11 cellular contexts compared by ENCODE assay signal in the genomic region with DNA sequence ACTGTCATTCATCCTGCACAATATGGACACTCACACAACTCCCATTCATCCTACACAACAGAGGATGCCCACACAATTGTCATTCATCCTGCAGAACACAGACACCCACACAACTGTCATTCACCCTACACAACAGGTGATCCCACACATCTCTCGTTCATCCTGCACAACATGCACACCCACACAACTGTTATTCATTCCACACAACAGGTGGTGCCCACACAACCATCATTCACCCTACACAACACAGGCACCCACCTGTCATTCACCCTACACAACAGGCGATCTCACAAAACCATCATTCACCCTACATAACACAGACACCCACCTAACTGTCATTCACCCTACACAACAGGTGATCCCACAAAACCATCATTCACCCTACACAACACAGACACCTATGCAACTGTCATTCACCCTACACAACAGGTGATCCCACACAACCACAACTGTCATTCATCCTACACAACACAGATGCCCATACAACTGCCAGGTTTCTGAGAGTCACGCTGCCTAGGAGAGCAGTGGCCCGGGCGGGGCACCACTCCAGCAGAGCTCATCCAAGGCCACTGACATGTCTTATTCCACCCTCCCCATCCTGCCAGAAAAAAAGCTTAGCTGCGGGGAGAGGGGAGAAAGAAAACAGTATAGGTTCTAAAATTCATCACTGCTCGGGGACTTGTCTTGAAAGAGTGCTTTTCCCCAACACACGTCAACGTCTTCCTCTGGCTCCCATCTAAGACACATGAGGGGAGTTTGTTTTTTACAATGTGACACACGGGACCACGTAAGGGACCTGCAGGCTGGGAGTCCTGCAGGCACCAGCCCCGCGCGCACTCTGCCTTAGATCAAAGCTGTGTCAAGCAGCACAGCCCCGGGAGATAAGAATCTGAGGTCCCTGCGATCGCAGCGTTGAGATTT. TPM values are rescaled to one million over a fixed set of nuclear protein-coding genes. Genes with fewer than 3 reads are reported as not detected.
DNase-seq lines count a peak whose midpoint lies in the region; ATAC-seq, FAIRE-seq and TF ChIP-seq lines count a peak whose summit lies in the region.
"Had no signal": no experiment of that assay in that cellular context is flagged by ENCODE, and none has a peak within 500 bp of the region (broad histone marks: within the 10 kb centered on the region; RNA-seq: fewer than 3 reads in every experiment).

No MANE protein-coding gene starts in this region.

- H3K27me3 Mint-ChIP-seq in natural killer cell treated with Interleukin-12 subunit alpha and Interleukin-12 subunit beta and Interleukin-15 and Interleukin-18, amount 100 ng/mL, for 72 hours, result peaks cover 0 to 9% of the 10 kb centered on the region in 2 donors
- no peaks in the 10 kb centered on the region for H3K27me3 Mint-ChIP-seq in natural killer cell (ENCODE audit: low read depth in 2 of 2)
- H3K27me3 Mint-ChIP-seq in activated CD4-positive, alpha-beta T cell treated with anti-CD3 and anti-CD28 coated beads, Interleukin-2, amount 10 ng/mL, durations not matched to agents 24 days and 14 days, result peaks cover 8% of the 10 kb centered on the region
- H3K27me3 Mint-ChIP-seq: progenitor cell of endocrine pancreas had no signal

- H3K4me3 Mint-ChIP-seq in natural killer cell treated with Interleukin-12 subunit alpha and Interleukin-12 subunit beta and Interleukin-15 and Interleukin-18, amount 100 ng/mL, for 72 hours, result no peak overlapping the region
- no peak overlapping the region for H3K4me3 Mint-ChIP-seq in natural killer cell
- no peak overlapping the region for H3K4me3 Mint-ChIP-seq in activated CD4-positive, alpha-beta T cell treated with anti-CD3 and anti-CD28 coated beads, Interleukin-2, amount 10 ng/mL, durations not matched to agents 24 days and 14 days

- H3K4me3 ChIP-seq in thymus (ENCODE audit: low read length), result peak overlapping the region; percentile 16

- DNase-seq in natural killer cell treated with Interleukin-12 subunit alpha and Interleukin-12 subunit beta and Interleukin-15 and Interleukin-18, amount 100 ng/mL, for 72 hours (ENCODE audit: low spot score), result peak; percentile 37
- DNase-seq in natural killer cell, result no peak
- DNase-seq in activated CD4-positive, alpha-beta T cell treated with anti-CD3 and anti-CD28 coated beads, Interleukin-2, amount 10 ng/mL, durations not matched to agents 24 days and 14 days, result peak; percentile 94
- DNase-seq in effector CD8-positive, alpha-beta T cell (lab: John Stamatoyannopoulos, UW), result peak; percentile 74
- DNase-seq in NCI-H1930 (lab: John Stamatoyannopoulos, UW), result no peak
- DNase-seq in H54 (ENCODE audit: insufficient read length, low spot score), result no peak
- DNase-seq: amygdala, NCI-H2081 treated with DMSO at 0.1 percent for 48 hours had no signal

- TF ChIP-seq POLR2A in H54 (IDR thresholded peaks at IDR 0.05; ENCODE audit: low read depth, low read length), result no peak

- no peak for FAIRE-seq in H54 (lab: Jason Lieb, UNC)

- H3K36me3 Mint-ChIP-seq in natural killer cell treated with Interleukin-12 subunit alpha and Interleukin-12 subunit beta and Interleukin-15 and Interleukin-18, amount 100 ng/mL, for 72 hours, result no peaks in the 10 kb centered on the region
- no peaks in the 10 kb centered on the region for H3K36me3 Mint-ChIP-seq in natural killer cell
- peaks cover 10% of the 10 kb centered on the region for H3K36me3 Mint-ChIP-seq in activated CD4-positive, alpha-beta T cell treated with anti-CD3 and anti-CD28 coated beads, Interleukin-2, amount 10 ng/mL, durations not matched to agents 24 days and 14 days (ENCODE audit: low read depth)

- no peak for TF ChIP-seq CTCF in natural killer cell (IDR thresholded peaks at IDR 0.05)

- intact Hi-C loops in natural killer cell (cut with micrococcal nuclease), result loop anchor here (1.0 kb wide), 2 partner anchors 14 to 38 kb away; no protein-coding TSS in a partner anchor
- intact Hi-C loops in activated CD4-positive, alpha-beta T cell treated with anti-CD3 and anti-CD28 coated beads, Interleukin-2, amount 10 ng/mL, durations not matched to agents 24 days and 14 days (cut with micrococcal nuclease), result no loop called here

- H3K4me1 ChIP-seq in thymus (ENCODE audit: control insufficient read depth, insufficient read depth, low read length), result peaks cover 80% of the 10 kb centered on the region

- no peaks in the 10 kb centered on the region for H3K9me3 Mint-ChIP-seq in natural killer cell treated with Interleukin-12 subunit alpha and Interleukin-12 subunit beta and Interleukin-15 and Interleukin-18, amount 100 ng/mL, for 72 hours
- no peaks in the 10 kb centered on the region for H3K9me3 Mint-ChIP-seq in natural killer cell
- no peaks in the 10 kb centered on the region for H3K9me3 Mint-ChIP-seq in activated CD4-positive, alpha-beta T cell treated with anti-CD3 and anti-CD28 coated beads, Interleukin-2, amount 10 ng/mL, durations not matched to agents 24 days and 14 days

- peak overlapping the region; percentile 70 for H3K27ac ChIP-seq in thymus (ENCODE audit: low read depth)

- peaks cover 16 to 35% of the 10 kb centered on the region in 2 donors for H3K4me1 Mint-ChIP-seq in natural killer cell treated with Interleukin-12 subunit alpha and Interleukin-12 subunit beta and Interleukin-15 and Interleukin-18, amount 100 ng/mL, for 72 hours (ENCODE audit: low read depth in 2 of 2)
- peaks cover 4 to 13% of the 10 kb centered on the region in 2 donors for H3K4me1 Mint-ChIP-seq in natural killer cell
- peaks cover 60% of the 10 kb centered on the region for H3K4me1 Mint-ChIP-seq in activated CD4-positive, alpha-beta T cell treated with anti-CD3 and anti-CD28 coated beads, Interleukin-2, amount 10 ng/mL, durations not matched to agents 24 days and 14 days

- WGBS in thymus, result 16% methylated on average over 18 of the region's 18 CpGs

- no peak overlapping the region for H3K27ac Mint-ChIP-seq in natural killer cell treated with Interleukin-12 subunit alpha and Interleukin-12 subunit beta and Interleukin-15 and Interleukin-18, amount 100 ng/mL, for 72 hours
- no peak overlapping the region for H3K27ac Mint-ChIP-seq in natural killer cell
- H3K27ac Mint-ChIP-seq in activated CD4-positive, alpha-beta T cell treated with anti-CD3 and anti-CD28 coated beads, Interleukin-2, amount 10 ng/mL, durations not matched to agents 24 days and 14 days, result no peak overlapping the region
- H3K27ac Mint-ChIP-seq: progenitor cell of endocrine pancreas had no signal

- H3K36me3 ChIP-seq in thymus (ENCODE audit: control insufficient read depth, insufficient read depth), result no peaks in the 10 kb centered on the region

- no peaks in the 10 kb centered on the region for H3K27me3 ChIP-seq in thymus (ENCODE audit: control insufficient read depth, insufficient read depth)

- no peaks in the 10 kb centered on the region for H3K9me3 ChIP-seq in thymus (ENCODE audit: control insufficient read depth)

- no peak for ATAC-seq in natural killer cell treated with Interleukin-12 subunit alpha and Interleukin-12 subunit beta and Interleukin-15 and Interleukin-18, amount 100 ng/mL, for 72 hours
- ATAC-seq in natural killer cell (no peak), HG03342 (IDR thresholded peaks at IDR 0.05; ENCODE audit: unreplicated experiment) (no peak)

RNA-seq across cellular contexts. Expression of gene KLF2, which starts 44.0 kb away (rescaled TPM):
- total RNA-seq in natural killer cell treated with Interleukin-12 subunit alpha and Interleukin-12 subunit beta and Interleukin-15 and Interleukin-18, amount 100 ng/mL, for 72 hours, result 1 to 10 TPM; 3.4 to 6.7 TPM
- 100 to 1,000 TPM; 246 to 645 (median 377) TPM for total RNA-seq in natural killer cell
- 2.2 and 3.7 TPM in 2 replicates for total RNA-seq in activated CD4-positive, alpha-beta T cell treated with anti-CD3 and anti-CD28 coated beads, Interleukin-2, amount 10 ng/mL, durations not matched to agents 24 days and 14 days
- polyA plus RNA-seq in thymus, result 16.5 TPM

Comparison
In these comparisons a context has a peak if more than half of its experiments do, and no peak if none do; other contexts are left out.
1. DNase-seq: peak in natural killer cell treated with Interleukin-12 subunit alpha and Interleukin-12 subunit beta and Interleukin-15 and Interleukin-18, amount 100 ng/mL, for 72 hours (single experiment), activated CD4-positive, alpha-beta T cell treated with anti-CD3 and anti-CD28 coated beads, Interleukin-2, amount 10 ng/mL, durations not matched to agents 24 days and 14 days (single experiment) and effector CD8-positive, alpha-beta T cell (single experiment); none in natural killer cell (single experiment), NCI-H1930 (0 of 2) and H54 (single experiment).
2. RNA of gene KLF2, which starts 44.0 kb away (total RNA-seq): 246 to 645 TPM in natural killer cell; 3.4 to 6.7 TPM in natural killer cell treated with Interleukin-12 subunit alpha and Interleukin-12 subunit beta and Interleukin-15 and Interleukin-18, amount 100 ng/mL, for 72 hours and 2.2 to 3.7 TPM in activated CD4-positive, alpha-beta T cell treated with anti-CD3 and anti-CD28 coated beads, Interleukin-2, amount 10 ng/mL, durations not matched to agents 24 days and 14 days; every median in the first group is over 10 times any median in the second.